19 cellular contexts compared by ENCODE assay signal in genomic region chr1:246658567-246658966, GRCh38.
"Had no signal": no experiment of that assay in that cellular context is flagged by ENCODE, and none has a peak within 500 bp of the region (broad histone marks: within the 10 kb centered on the region; RNA-seq: fewer than 3 reads in every experiment).

No MANE protein-coding gene starts in this region.

- H2AFZ ChIP-seq: neural progenitor cell had no signal

- H3K36me3 ChIP-seq: colonic mucosa, neural progenitor cell had no signal

- H3K4me1 Mint-ChIP-seq: activated naive CD8-positive, alpha-beta T cell treated with anti-CD3 and anti-CD28 coated beads, Interleukin-2, amount 10 ng/mL, durations not matched to agents 7 days and 5 days had no signal

- ATAC-seq: gastroesophageal sphincter, left ventricle myocardium superior, pancreas had no signal

- H3K4me1 ChIP-seq: ascending aorta, colonic mucosa, neural progenitor cell, pancreas had no signal

- H3K4me2 ChIP-seq: neural progenitor cell had no signal

- H3K27me3 ChIP-seq: ascending aorta, colonic mucosa, gastroesophageal sphincter, neural progenitor cell, pancreas, stomach had no signal

- FAIRE-seq: bronchial epithelial cell, endothelial cell of umbilical vein, kidney, pancreas had no signal

- DNase-seq: activated CD4-positive, alpha-beta T cell treated with anti-CD3 and anti-CD28 coated beads, Interleukin-2, amount 10 ng/mL, durations not matched to agents 24 days and 14 days; activated effector memory CD4-positive, alpha-beta T cell treated with Interleukin-2 at 50 U/mL for 16 hours; activated naive CD8-positive, alpha-beta T cell treated with anti-CD3 and anti-CD28 coated beads, Interleukin-2, amount 10 ng/mL, durations not matched to agents 7 days and 5 days; colonic mucosa; kidney; left ventricle myocardium superior; mesenchymal stem cell; pancreas; retina; stimulated activated CD4-positive, alpha-beta T cell treated with anti-CD3 and anti-CD28 coated beads, Interleukin-15, amount 100 ng/mL, for 24 hours; stimulated activated CD4-positive, alpha-beta T cell treated with anti-CD3 and anti-CD28 coated beads, Interleukin-4, amount 100 ng/mL, for 24 hours; stomach; SW 1271 had no signal

- H3K27ac Mint-ChIP-seq: activated CD4-positive, alpha-beta T cell treated with anti-CD3 and anti-CD28 coated beads, Interleukin-2, amount 10 ng/mL, durations not matched to agents 24 days and 14 days; activated naive CD8-positive, alpha-beta T cell treated with anti-CD3 and anti-CD28 coated beads, Interleukin-2, amount 10 ng/mL, durations not matched to agents 7 days and 5 days; neural progenitor cell had no signal

- H3K4me3 ChIP-seq: ascending aorta, colonic mucosa, gastroesophageal sphincter, neural progenitor cell, pancreas, stomach, thoracic aorta had no signal

- H3K27ac ChIP-seq: ascending aorta, colonic mucosa, gastroesophageal sphincter, neural progenitor cell, pancreas, stomach, thoracic aorta had no signal

- H3K27me3 Mint-ChIP-seq: activated CD4-positive, alpha-beta T cell treated with anti-CD3 and anti-CD28 coated beads, Interleukin-2, amount 10 ng/mL, durations not matched to agents 24 days and 14 days; activated naive CD8-positive, alpha-beta T cell treated with anti-CD3 and anti-CD28 coated beads, Interleukin-2, amount 10 ng/mL, durations not matched to agents 7 days and 5 days had no signal

- H3K9ac ChIP-seq: neural progenitor cell had no signal

- H3K9me3 Mint-ChIP-seq: activated CD4-positive, alpha-beta T cell treated with anti-CD3 and anti-CD28 coated beads, Interleukin-2, amount 10 ng/mL, durations not matched to agents 24 days and 14 days; activated naive CD8-positive, alpha-beta T cell treated with anti-CD3 and anti-CD28 coated beads, Interleukin-2, amount 10 ng/mL, durations not matched to agents 7 days and 5 days; neural progenitor cell had no signal

- H3K4me3 Mint-ChIP-seq: activated CD4-positive, alpha-beta T cell treated with anti-CD3 and anti-CD28 coated beads, Interleukin-2, amount 10 ng/mL, durations not matched to agents 24 days and 14 days; activated naive CD8-positive, alpha-beta T cell treated with anti-CD3 and anti-CD28 coated beads, Interleukin-2, amount 10 ng/mL, durations not matched to agents 7 days and 5 days; neural progenitor cell had no signal

- H3K9me3 ChIP-seq: ascending aorta, colonic mucosa, gastroesophageal sphincter, pancreas, stomach, thoracic aorta had no signal
